ENCODE assay signal across 8 cellular contexts in genomic region chr2:24122356-24123211, GRCh38. TPM values are rescaled to one million over a fixed set of nuclear protein-coding genes. Genes with fewer than 3 reads are reported as not detected.
A peak's percentile ranks its signal among the peaks of the same experiment; 100 is the strongest.
DNase-seq lines count a peak whose midpoint lies in the region; TF ChIP-seq lines count a peak whose summit lies in the region.

No MANE protein-coding gene starts in this region.

- peaks cover 3 to 4% of the 10 kb centered on the region in 2 donors for H3K4me1 ChIP-seq in mucosa of rectum (ENCODE audit: control insufficient read depth in 2 of 2, insufficient read depth in 2 of 2, low read length in 2 of 2)

- no peak for TF ChIP-seq POLR2A in NB4 (IDR thresholded peaks at IDR 0.05; ENCODE audit: extremely low read depth, insufficient read length)

- no peaks in the 10 kb centered on the region for H3K27me3 ChIP-seq in mucosa of rectum (ENCODE audit: control insufficient read depth in 2 of 2, insufficient read depth in 2 of 2, low read length in 2 of 2)

- H3K27ac ChIP-seq in mucosa of rectum (ENCODE audit: low read depth in 2 of 2, low read length in 2 of 2) = peak overlapping the region; percentile 77 to 86

- H3K9ac ChIP-seq in mucosa of rectum (ENCODE audit: low read depth in 1 of 2, low read length in 2 of 2) = peak overlapping the region; percentile 88

- peak overlapping the region; percentile 97 for H3K4me3 ChIP-seq in GM08714 (ENCODE audit: low read length)
- peak overlapping the region; percentile 65 for H3K4me3 ChIP-seq in NB4 (ENCODE audit: low read depth, low read length)
- H3K4me3 ChIP-seq in mucosa of rectum (ENCODE audit: low read length in 2 of 2) = peak overlapping the region; percentile 89 to 90

- H3K36me3 ChIP-seq in mucosa of rectum (ENCODE audit: control insufficient read depth in 2 of 2, insufficient read depth in 2 of 2, low read length in 2 of 2) = no peaks in the 10 kb centered on the region

- DNase-seq in NB4 (ENCODE audit: low read depth) (peak; percentile 19), cerebellum (ENCODE audit: low spot score) (peak; percentile 12), amygdala (lab: John Stamatoyannopoulos, UW) (no peak), SK-N-DZ (ENCODE audit: low spot score) (no peak)
- DNase-seq in activated CD4-positive, alpha-beta T cell treated with anti-CD3 and anti-CD28 coated beads, Interleukin-2, amount 50 U/mL, for 1 hour = no peak
- no peak for DNase-seq in activated CD4-positive, CD25-positive, alpha-beta regulatory T cell treated with anti-CD3 and anti-CD28 coated beads, Interleukin-2, amount 50 U/mL, for 72 hours

- no peak for TF ChIP-seq CTCF in NB4 (IDR thresholded peaks at IDR 0.05; ENCODE audit: low read depth, low read length)

- H3K9me3 ChIP-seq in mucosa of rectum (ENCODE audit: control insufficient read depth in 2 of 2, low read length in 2 of 2) = no peaks in the 10 kb centered on the region

RNA-seq across cellular contexts. Expression of gene PFN4, which starts 0.6 kb away (rescaled TPM):
- total RNA-seq in cerebellum = 1.00 TPM
- 1.9 and 2.1 TPM in 2 replicates for polyA plus RNA-seq in SK-N-DZ (2014; cell fraction: cytosol; rRNA removed)
- polyA plus RNA-seq in SK-N-DZ (2014; cell fraction: nucleus; rRNA removed) = 0.37 and 1.4 TPM in 2 replicates

RNA-seq across cellular contexts. Expression of gene FAM228B, which starts 0.7 kb away (rescaled TPM):
- 40.6 TPM for total RNA-seq in cerebellum
- polyA plus RNA-seq in SK-N-DZ (2014; cell fraction: cytosol; rRNA removed) = 13.0 and 30.7 TPM in 2 replicates
- polyA plus RNA-seq in SK-N-DZ (2014; cell fraction: nucleus; rRNA removed) = 22.4 and 48.0 TPM in 2 replicates

RNA-seq across cellular contexts. Expression of gene TP53I3, which starts 38.0 kb away (rescaled TPM):
- total RNA-seq in cerebellum = 10.2 TPM
- 17.5 and 19.9 TPM in 2 replicates for polyA plus RNA-seq in SK-N-DZ (2014; cell fraction: cytosol; rRNA removed)
- polyA plus RNA-seq in SK-N-DZ (2014; cell fraction: nucleus; rRNA removed) = 38.0 and 40.3 TPM in 2 replicates

RNA-seq across cellular contexts. Expression of gene SF3B6, which starts 46.5 kb away (rescaled TPM):
- 60.0 TPM for total RNA-seq in cerebellum
- polyA plus RNA-seq in SK-N-DZ (2014; cell fraction: cytosol; rRNA removed) = 193 and 230 TPM in 2 replicates
- polyA plus RNA-seq in SK-N-DZ (2014; cell fraction: nucleus; rRNA removed) = 152 and 208 TPM in 2 replicates

RNA-seq across cellular contexts. Expression of gene FAM228A, which starts 52.3 kb away (rescaled TPM):
- 3.5 TPM for total RNA-seq in cerebellum
- polyA plus RNA-seq in SK-N-DZ (2014; cell fraction: cytosol; rRNA removed) = 0.31 TPM in 1 of 2 replicates, not detected in the other
- polyA plus RNA-seq in SK-N-DZ (2014; cell fraction: nucleus; rRNA removed) = not detected in 2 replicates

Comparison
In these comparisons a context has a peak if more than half of its experiments do, and no peak if none do; other contexts are left out.
1. DNase-seq: peak in NB4 (single experiment) and cerebellum (single experiment); none in amygdala (0 of 56), SK-N-DZ (single experiment), activated CD4-positive, alpha-beta T cell treated with anti-CD3 and anti-CD28 coated beads, Interleukin-2, amount 50 U/mL, for 1 hour (single experiment) and activated CD4-positive, CD25-positive, alpha-beta regulatory T cell treated with anti-CD3 and anti-CD28 coated beads, Interleukin-2, amount 50 U/mL, for 72 hours (single experiment).
2. Peak in every context shown above with its lines, with median percentiles within 50 percentile points of each other: H3K4me3 ChIP-seq.